Comparison of ENCODE assay signal across 9 cellular contexts in genomic region chr16:53893731-53894435, GRCh38.
DNase-seq lines count a peak whose midpoint lies in the region; ATAC-seq, FAIRE-seq and TF ChIP-seq lines count a peak whose summit lies in the region.
"Had no signal": no experiment of that assay in that cellular context is flagged by ENCODE, and none has a peak within 500 bp of the region (broad histone marks: within the 10 kb centered on the region; RNA-seq: fewer than 3 reads in every experiment).

No MANE protein-coding gene starts in this region.

- H3K36me3 ChIP-seq in endothelial cell of umbilical vein (ENCODE audit: control insufficient read depth in 2 of 2, extremely low read depth in 1 of 2, insufficient read depth in 2 of 2, low read length in 2 of 2) (no peaks in the 10 kb centered on the region), prostate gland (no peaks in the 10 kb centered on the region), trophoblast cell (ENCODE audit: control insufficient read depth in 1 of 2, insufficient read depth in 2 of 2, low read length in 2 of 2) (no peaks in the 10 kb centered on the region)

- no peak for ATAC-seq in HG02981 (IDR thresholded peaks at IDR 0.05; ENCODE audit: unreplicated experiment)
- no peak for ATAC-seq in HG02759 (IDR thresholded peaks at IDR 0.05; ENCODE audit: unreplicated experiment)

- H2BK12ac ChIP-seq in trophoblast cell (ENCODE audit: low read length) = no peak overlapping the region

- no peak overlapping the region for H3K14ac ChIP-seq in trophoblast cell (ENCODE audit: low read length)

- BruUV-seq in endothelial cell of umbilical vein (replicated peaks; lab: Mats Ljungman, UMichigan) = no TSS peak

- no peak overlapping the region for H3K9ac ChIP-seq in endothelial cell of umbilical vein (replicated peaks; ENCODE audit: extremely low read depth, insufficient read depth, low read length)
- H3K9ac ChIP-seq in trophoblast cell (ENCODE audit: low read length) = no peak overlapping the region

- H3K79me2 ChIP-seq in endothelial cell of umbilical vein (ENCODE audit: control insufficient read depth, insufficient read depth, low read length) (no peaks in the 10 kb centered on the region), trophoblast cell (ENCODE audit: control insufficient read depth, insufficient read depth, low read length, poor library complexity) (no peaks in the 10 kb centered on the region)

- TF ChIP-seq CTCF in endothelial cell of umbilical vein (IDR thresholded peaks at IDR 0.05; ENCODE audit: extremely low read depth in 1 of 2, insufficient read depth in 1 of 2, low read depth in 1 of 2, low read length in 2 of 2) (no peak), prostate gland (IDR thresholded peaks at IDR 0.05) (no peak)

- H4K20me1 ChIP-seq in endothelial cell of umbilical vein (replicated peaks; ENCODE audit: control insufficient read depth, extremely low read depth, insufficient read depth, low read length) = peaks cover 2% of the 10 kb centered on the region

- dilution Hi-C loops in endothelial cell of umbilical vein (cut with MboI; ENCODE audit: extremely low pct_ligation_motif_present, low sequenced_read_pairs) = no loop called here

- intact Hi-C loops in endothelial cell of umbilical vein (cut with micrococcal nuclease) = loop anchor here (2.0 to 5.0 kb wide), 5 partner anchors 121 to 1063 kb away; partner anchors contain the start of gene IRX5
- intact Hi-C loops in prostate gland (cut with DNase I) = loop anchor here (10.0 kb wide), 1 partner anchor 281 kb away; no protein-coding TSS in a partner anchor

- TF ChIP-seq POLR2A in endothelial cell of umbilical vein (IDR thresholded peaks at IDR 0.05; ENCODE audit: low read depth, low read length) = no peak
- TF ChIP-seq POLR2A in prostate gland (IDR thresholded peaks at IDR 0.05) = no peak

- no peaks in the 10 kb centered on the region for H3K79me1 ChIP-seq in trophoblast cell (ENCODE audit: low read length)

- no peak overlapping the region for H4K91ac ChIP-seq in trophoblast cell (ENCODE audit: low read depth, low read length)

- H4K12ac ChIP-seq in trophoblast cell (ENCODE audit: low read depth, low read length) = no peak overlapping the region

- no peak overlapping the region for H3K18ac ChIP-seq in trophoblast cell (ENCODE audit: low read length)

- no peak overlapping the region for H2AK5ac ChIP-seq in trophoblast cell (ENCODE audit: low read length)

- H3K4me2 ChIP-seq in endothelial cell of umbilical vein (ENCODE audit: insufficient read depth, low read length) = peak overlapping the region; percentile 45
- H3K4me2 ChIP-seq in trophoblast cell (ENCODE audit: low read length) = no peak overlapping the region

- FAIRE-seq in endothelial cell of umbilical vein (lab: Jason Lieb, UNC) = peak; percentile 78

- POLR2A ChIA-PET in endothelial cell of umbilical vein (lab: Charles Lee) = no interaction called here

- CTCF ChIA-PET in endothelial cell of umbilical vein (lab: Charles Lee) = interaction anchor here (1.0 to 1.7 kb wide), 2 partner anchors 33 to 1364 kb away, joined by 3 to 4 read pairs; no protein-coding TSS in a partner anchor

- H3K27ac ChIP-seq in endothelial cell of umbilical vein (ENCODE audit: insufficient read depth, low read depth, low read length) (peak overlapping the region; percentile 31), prostate gland (no peak overlapping the region), trophoblast cell (ENCODE audit: low read depth, low read length) (no peak overlapping the region)

- DNase-seq in GM04504 (ENCODE audit: low read depth) = peak; percentile 28
- peak; percentile 25 for DNase-seq in NCI-H510A treated with DMSO at 0.1 percent for 48 hours (lab: John Stamatoyannopoulos, UW)
- DNase-seq in endothelial cell of umbilical vein (ENCODE audit: low read depth, low spot score) = peak; percentile 70
- peak; percentile 48 for DNase-seq in prostate gland (ENCODE audit: low spot score)
- DNase-seq in trophoblast cell = no peak
- DNase-seq: activated T-cell treated with anti-CD3 and anti-CD28 coated beads, Interleukin-2, amount 50 U/mL, for 48 hours; nephron progenitor cell had no signal

- no peak overlapping the region for H2AFZ ChIP-seq in endothelial cell of umbilical vein (ENCODE audit: low read depth, low read length)
- H2AFZ ChIP-seq in trophoblast cell (ENCODE audit: insufficient read depth, low read length, poor library complexity) = no peak overlapping the region

- H3K4ac ChIP-seq in trophoblast cell (ENCODE audit: low read depth, low read length) = no peak overlapping the region

- H2BK5ac ChIP-seq in trophoblast cell (ENCODE audit: low read depth, low read length, poor library complexity) = no peak overlapping the region

- no peak overlapping the region for H3K4me3 ChIP-seq in endothelial cell of umbilical vein (replicated peaks in 1 of 3; ENCODE audit: insufficient read depth in 1 of 3, low read depth in 1 of 3, low read length in 3 of 3)
- no peak overlapping the region for H3K4me3 ChIP-seq in prostate gland
- H3K4me3 ChIP-seq in trophoblast cell (ENCODE audit: low read depth, low read length) = no peak overlapping the region

- H3K27me3 ChIP-seq in endothelial cell of umbilical vein (ENCODE audit: control insufficient read depth in 2 of 2, insufficient read depth in 2 of 2, low read length in 2 of 2) (no peaks in the 10 kb centered on the region), prostate gland (replicated peaks; ENCODE audit: insufficient read depth) (no peaks in the 10 kb centered on the region), trophoblast cell (ENCODE audit: insufficient read depth, low read length) (no peaks in the 10 kb centered on the region)

- WGBS in prostate gland = 35% methylated on average over 5 of the region's 5 CpGs
- WGBS in trophoblast cell (ENCODE audit: extremely low coverage, insufficient coverage, insufficient read length) = no CpG with 5 or more reads among the region's 5 CpGs

- no peak overlapping the region for H3K23ac ChIP-seq in trophoblast cell (ENCODE audit: low read length)

- H3K9me1 ChIP-seq in endothelial cell of umbilical vein (replicated peaks; ENCODE audit: control insufficient read depth, extremely low read depth, insufficient read depth, low read length) = no peaks in the 10 kb centered on the region

- no peak overlapping the region for H4K8ac ChIP-seq in trophoblast cell (ENCODE audit: low read depth, low read length)

- H3K9me3 ChIP-seq in endothelial cell of umbilical vein (replicated peaks; ENCODE audit: control insufficient read depth, insufficient read depth, low read length) = no peaks in the 10 kb centered on the region
- H3K9me3 ChIP-seq in prostate gland = no peaks in the 10 kb centered on the region
- no peaks in the 10 kb centered on the region for H3K9me3 ChIP-seq in trophoblast cell (ENCODE audit: insufficient read depth, low read depth, low read length)

- H3K4me1 ChIP-seq in endothelial cell of umbilical vein (ENCODE audit: control insufficient read depth, extremely low read depth, insufficient read depth, low read length) = peaks cover 23% of the 10 kb centered on the region
- no peaks in the 10 kb centered on the region for H3K4me1 ChIP-seq in prostate gland (replicated peaks)
- H3K4me1 ChIP-seq in trophoblast cell (ENCODE audit: control insufficient read depth in 1 of 2, insufficient read depth in 2 of 2, low read length in 2 of 2) = no peaks in the 10 kb centered on the region

- H2BK120ac ChIP-seq in trophoblast cell (ENCODE audit: insufficient read depth, low read length, poor library complexity) = no peak overlapping the region

TF ChIP-seq in endothelial cell of umbilical vein, 7 proteins besides CTCF, POLR2A, EP300 and RAD21:
- TF ChIP-seq MAX (IDR thresholded peaks at IDR 0.05; ENCODE audit: insufficient read depth, insufficient read length) (no peak), MYC (IDR thresholded peaks at IDR 0.05; ENCODE audit: low read depth, low read length) (no peak), EZH2 (IDR thresholded peaks at IDR 0.05; ENCODE audit: borderline replicate concordance, low read depth, low read length, severe bottlenecking) (no peak), FOS (IDR thresholded peaks at IDR 0.05; ENCODE audit: borderline replicate concordance, insufficient read depth, low read length) (peak; percentile 36), JUN (IDR thresholded peaks at IDR 0.05; ENCODE audit: borderline replicate concordance, insufficient read depth, insufficient read length, low read depth) (peak; percentile 24), POLR2AphosphoS5 (IDR thresholded peaks at IDR 0.05; ENCODE audit: insufficient read depth, low read depth, low read length) (no peak), GATA2 (IDR thresholded peaks at IDR 0.05; ENCODE audit: insufficient read depth, insufficient read length, low read depth, low read length) (no peak)

Comparison
In these comparisons a context has a peak if more than half of its experiments do, and no peak if none do; other contexts are left out.
1. DNase-seq: peak in GM04504 (single experiment), NCI-H510A treated with DMSO at 0.1 percent for 48 hours (single experiment), endothelial cell of umbilical vein (single experiment) and prostate gland (single experiment); none in trophoblast cell (0 of 2).